Comparison of ENCODE assay signal across 8 cellular contexts in the genomic region with DNA sequence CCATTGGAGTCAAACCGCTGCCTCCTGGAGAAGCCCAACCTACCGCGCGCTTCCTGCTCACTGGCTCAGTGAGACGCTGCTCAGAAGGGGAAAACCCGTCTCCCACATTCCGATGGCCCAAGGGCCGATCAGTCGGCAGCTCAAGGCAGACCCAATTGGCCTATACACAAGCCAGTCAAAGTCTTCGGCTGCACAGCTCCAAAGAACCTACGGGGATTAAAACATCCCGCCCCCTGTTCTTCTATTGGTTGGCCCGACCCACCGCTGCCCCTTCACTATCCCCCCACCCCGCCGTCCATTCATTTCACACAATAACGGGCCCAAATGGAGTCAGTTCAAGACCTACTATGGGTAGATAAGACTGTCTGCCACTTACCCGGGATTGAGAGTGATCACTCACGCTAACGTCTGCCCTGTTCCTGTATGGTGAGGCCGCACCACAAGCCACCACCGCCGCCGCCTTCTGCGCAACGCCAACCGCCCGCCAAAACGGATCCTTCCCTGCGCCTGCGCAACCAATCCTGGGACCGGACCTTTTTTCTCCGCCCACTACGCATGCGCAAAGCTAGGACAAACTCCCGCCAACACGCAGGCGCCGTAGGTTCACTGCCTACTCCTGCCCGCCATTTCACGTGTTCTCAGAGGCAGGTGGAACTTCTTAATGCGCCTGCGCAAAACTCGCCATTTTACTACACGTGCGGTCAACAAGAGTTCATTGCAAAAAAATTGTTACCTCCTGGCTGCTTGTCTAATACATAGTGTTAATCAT. TPM values are rescaled to one million over a fixed set of nuclear protein-coding genes. Genes with fewer than 3 reads are reported as not detected.
DNase-seq lines count a peak whose midpoint lies in the region; ATAC-seq and TF ChIP-seq lines count a peak whose summit lies in the region.

A gene (minus strand): TSS at position 491 of the 769 bp plus-strand sequence. CDS start 22,472 bp downstream, outside the sequence.

- peak within 1 kb of the TSS; percentile 93 for H3K9ac ChIP-seq in Loucy (ENCODE audit: low read depth, low read length, poor library complexity, severe bottlenecking)

- peak within 1 kb of the TSS; percentile 40 for H2AFZ ChIP-seq in Loucy (ENCODE audit: low read length)

- H3K4me1 Mint-ChIP-seq in nephron progenitor cell: peaks cover 70% of the 10 kb centered on the region
- H3K4me1 Mint-ChIP-seq in stimulated activated naive CD8-positive, alpha-beta T cell treated with anti-CD3 and anti-CD28 coated beads, Interleukin-15, amount 100 ng/mL, for 72 hours: peaks cover 69% of the 10 kb centered on the region

- H3K27me3 ChIP-seq in H7 (ENCODE audit: control insufficient read depth, insufficient read depth, low read length) (no peaks in the 10 kb centered on the region), Loucy (ENCODE audit: insufficient read depth, low read length, poor library complexity, severe bottlenecking) (peaks cover 21% of the 10 kb centered on the region), RWPE2 (ENCODE audit: insufficient read depth, poor library complexity, severe bottlenecking) (no peaks in the 10 kb centered on the region)

- no peaks in the 10 kb centered on the region for H3K9me2 ChIP-seq in Loucy (replicated peaks; ENCODE audit: low read depth, low read length)

- no peak within 1 kb of the TSS for H3K27ac Mint-ChIP-seq in nephron progenitor cell
- no peak within 1 kb of the TSS for H3K27ac Mint-ChIP-seq in stimulated activated naive CD8-positive, alpha-beta T cell treated with anti-CD3 and anti-CD28 coated beads, Interleukin-15, amount 100 ng/mL, for 72 hours

- peaks cover 91% of the 10 kb centered on the region for H3K79me2 ChIP-seq in Loucy (ENCODE audit: insufficient read depth, low read length)

- peak; percentile 89 for ATAC-seq in RWPE2 (ENCODE audit: low read depth)
- peak; percentile 85 for ATAC-seq in stimulated activated naive CD8-positive, alpha-beta T cell treated with anti-CD3 and anti-CD28 coated beads, Interleukin-15, amount 100 ng/mL, for 72 hours

- H3K4me1 ChIP-seq in Loucy (ENCODE audit: insufficient read depth, low read length, poor library complexity, severe bottlenecking) (peaks cover 46% of the 10 kb centered on the region), RWPE2 (ENCODE audit: insufficient read depth, poor library complexity, severe bottlenecking) (peaks cover 36% of the 10 kb centered on the region)

- no peak within 1 kb of the TSS for H3K4me3 Mint-ChIP-seq in nephron progenitor cell
- H3K4me3 Mint-ChIP-seq in stimulated activated naive CD8-positive, alpha-beta T cell treated with anti-CD3 and anti-CD28 coated beads, Interleukin-15, amount 100 ng/mL, for 72 hours: no peak within 1 kb of the TSS

- peaks cover 77% of the 10 kb centered on the region for H4K20me1 ChIP-seq in Loucy (ENCODE audit: insufficient read depth, low read length, poor library complexity, severe bottlenecking)

- H3K36me3 Mint-ChIP-seq in nephron progenitor cell (ENCODE audit: low read depth): peaks cover 28% of the 10 kb centered on the region

- H3K9me3 Mint-ChIP-seq in nephron progenitor cell: no peaks in the 10 kb centered on the region
- H3K9me3 Mint-ChIP-seq in stimulated activated naive CD8-positive, alpha-beta T cell treated with anti-CD3 and anti-CD28 coated beads, Interleukin-15, amount 100 ng/mL, for 72 hours: no peaks in the 10 kb centered on the region

- no peaks in the 10 kb centered on the region for H3F3A ChIP-seq in Loucy (ENCODE audit: low read depth)

- H3K9me3 ChIP-seq in Loucy (ENCODE audit: insufficient read depth, low read depth, low read length): no peaks in the 10 kb centered on the region
- no peaks in the 10 kb centered on the region for H3K9me3 ChIP-seq in RWPE2 (ENCODE audit: severe bottlenecking)

- peaks cover 33% of the 10 kb centered on the region for H3K36me3 ChIP-seq in H7 (replicated peaks; ENCODE audit: control insufficient read depth, insufficient read depth, low read length)
- H3K36me3 ChIP-seq in Loucy (ENCODE audit: insufficient read depth, low read length): peaks cover 42% of the 10 kb centered on the region
- H3K36me3 ChIP-seq in RWPE2 (ENCODE audit: low read depth): peaks cover 70% of the 10 kb centered on the region

- peak within 1 kb of the TSS; percentile 95 for H3K4me3 ChIP-seq in H7 (ENCODE audit: insufficient read depth, low read depth, low read length)
- peak within 1 kb of the TSS; percentile 76 for H3K4me3 ChIP-seq in Loucy (ENCODE audit: low read length, poor library complexity, severe bottlenecking)
- H3K4me3 ChIP-seq in RWPE2 (ENCODE audit: severe bottlenecking): peak within 1 kb of the TSS; percentile 60

- TF ChIP-seq CTCF in Loucy (conservative IDR thresholded peaks at IDR 0.05; ENCODE audit: low read length): no peak
- TF ChIP-seq CTCF in RWPE2 (IDR thresholded peaks at IDR 0.05; ENCODE audit: poor library complexity, severe bottlenecking): no peak
- TF ChIP-seq CTCF in nephron progenitor cell (IDR thresholded peaks at IDR 0.05): no peak

- peak; percentile 100 for DNase-seq in ELR (ENCODE audit: low read depth)
- DNase-seq in H7: peak; percentile 94
- DNase-seq in RWPE2 (ENCODE audit: low spot score): peak; percentile 99
- DNase-seq in activated T-helper 9 cell treated with anti-CD3 and anti-CD28 coated beads, Interleukin-2, amount 50 U/mL, for 16 hours (ENCODE audit: low read depth): peak; percentile 99
- DNase-seq in fibroblast of the conjunctiva (ENCODE audit: low read depth): peak; percentile 100
- peak; percentile 99 for DNase-seq in nephron progenitor cell
- DNase-seq in stimulated activated naive CD8-positive, alpha-beta T cell treated with anti-CD3 and anti-CD28 coated beads, Interleukin-15, amount 100 ng/mL, for 72 hours: peak; percentile 100

- H3K4me2 ChIP-seq in Loucy (ENCODE audit: low read depth, low read length, poor library complexity, severe bottlenecking): peak within 1 kb of the TSS; percentile 99

- H3K27ac ChIP-seq in RWPE2 (ENCODE audit: poor library complexity, severe bottlenecking): peak within 1 kb of the TSS; percentile 86

- H3K27me3 Mint-ChIP-seq in nephron progenitor cell (ENCODE audit: low read depth, poor library complexity): peaks cover 3% of the 10 kb centered on the region
- H3K27me3 Mint-ChIP-seq in stimulated activated naive CD8-positive, alpha-beta T cell treated with anti-CD3 and anti-CD28 coated beads, Interleukin-15, amount 100 ng/mL, for 72 hours: no peaks in the 10 kb centered on the region

RNA-seq across cellular contexts. Expression of the gene that starts here (rescaled TPM):
- 51.2 and 62.2 TPM in 2 replicates for total RNA-seq in H7 (2014; rRNA removed; shearing (Covaris generic))

Comparison
In these comparisons a context has a peak if more than half of its experiments do, and no peak if none do; other contexts are left out.
1. Peak in every context shown above with its lines: DNase-seq, ATAC-seq, H3K4me3 ChIP-seq and H3K27ac ChIP-seq.